In genomic region chr3:129461461-129462146, GRCh38 we compare ENCODE assay signal across 1 cellular context.
TF ChIP-seq lines count a peak whose summit lies in the region.

No MANE protein-coding gene starts in this region.

TF ChIP-seq in K562, 482 proteins besides CTCF, POLR2A, EP300 and RAD21 (continued from another document and continues in another):
- TF ChIP-seq HINFP (tag; conservative IDR thresholded peaks at IDR 0.05; ENCODE audit: low read depth) (no peak), CHD4 (IDR thresholded peaks at IDR 0.05; ENCODE audit: insufficient read depth, insufficient replicate concordance, low read depth, low read length, poor library complexity, severe bottlenecking) (no peak), NUFIP1 (IDR thresholded peaks at IDR 0.05; ENCODE audit: partially characterized antibody) (no peak), ZNF121 (CRISPR knock-in tag; conservative IDR thresholded peaks at IDR 0.05) (no peak), ZBTB7A (IDR thresholded peaks at IDR 0.05; ENCODE audit: borderline replicate concordance, control insufficient read depth, low read depth, low read length) (no peak), CUX1 (CRISPR knock-in tag; IDR thresholded peaks at IDR 0.05) (no peak), HNRNPL (IDR thresholded peaks at IDR 0.05; ENCODE audit: low read depth, low read length) (no peak), NEUROD1 (IDR thresholded peaks at IDR 0.05; ENCODE audit: borderline replicate concordance, low read depth, low read length, partially characterized antibody) (peak; percentile 87), STAT6 (CRISPR knock-in tag; IDR thresholded peaks at IDR 0.05) (no peak), MITF (IDR thresholded peaks at IDR 0.05) (0 out of 2 replicates have a peak, but pooled peaks have one; percentile 30), ZFP91 (CRISPR knock-in tag; IDR thresholded peaks at IDR 0.05) (no peak), DMBX1 (CRISPR knock-in tag; IDR thresholded peaks at IDR 0.05; ENCODE audit: borderline replicate concordance) (no peak), ETS1 (conservative IDR thresholded peaks at IDR 0.05; ENCODE audit: control insufficient read depth, low read depth, low read length) (no peak), PTTG1 (tag; IDR thresholded peaks at IDR 0.05; ENCODE audit: low read depth) (no peak), ZNF780A (CRISPR knock-in tag; IDR thresholded peaks at IDR 0.05) (no peak), KDM4B (IDR thresholded peaks at IDR 0.05; ENCODE audit: borderline replicate concordance in 2 of 2, low read depth in 1 of 2) (no peak), RB1 (IDR thresholded peaks at IDR 0.05; ENCODE audit: low read depth) (no peak), NFXL1 (CRISPR knock-in tag; IDR thresholded peaks at IDR 0.05) (no peak), CHD7 (IDR thresholded peaks at IDR 0.05; ENCODE audit: low read depth, low read length) (no peak), POLR2G (IDR thresholded peaks at IDR 0.05; ENCODE audit: low read depth, low read length) (no peak), FOXJ3 (CRISPR knock-in tag; IDR thresholded peaks at IDR 0.05) (no peak), ATF7 (IDR thresholded peaks at IDR 0.05) (peak; percentile 88), ZNF436 (CRISPR knock-in tag; IDR thresholded peaks at IDR 0.05) (no peak), ELF2 (CRISPR knock-in tag; IDR thresholded peaks at IDR 0.05) (no peak), FOXO4 (CRISPR knock-in tag; IDR thresholded peaks at IDR 0.05) (no peak)
